ENCODE assay signal across 17 cellular contexts in the genomic region with DNA sequence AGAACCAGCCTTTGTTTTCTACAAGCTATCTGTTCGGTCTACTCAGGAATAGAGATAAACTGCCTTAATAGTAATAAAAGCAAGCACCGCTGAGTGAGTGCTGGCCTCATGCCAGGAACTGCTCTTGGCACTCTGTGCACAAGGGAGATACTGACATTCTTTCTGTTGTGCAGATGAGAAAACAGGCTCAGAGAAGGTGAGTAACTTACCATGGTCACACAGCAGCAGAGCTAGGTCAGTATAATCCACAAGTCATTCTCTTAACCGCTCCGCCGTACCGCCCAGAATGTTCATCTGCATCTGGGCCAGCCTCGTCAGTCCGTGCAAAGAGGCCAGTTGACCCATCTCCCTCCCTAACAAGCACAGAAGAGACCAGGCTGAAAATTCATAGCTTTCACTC. TPM values are rescaled to one million over a fixed set of nuclear protein-coding genes. Genes with fewer than 3 reads are reported as not detected.
DNase-seq lines count a peak whose midpoint lies in the region; ATAC-seq, FAIRE-seq and TF ChIP-seq lines count a peak whose summit lies in the region.
"Had no signal": no experiment of that assay in that cellular context is flagged by ENCODE, and none has a peak within 500 bp of the region (broad histone marks: within the 10 kb centered on the region; RNA-seq: fewer than 3 reads in every experiment).

No MANE protein-coding gene starts in this region.

- no peak overlapping the region for H3K4me3 ChIP-seq in A673 (ENCODE audit: low read depth, low read length, poor library complexity, severe bottlenecking)
- H3K4me3 ChIP-seq in LNCaP clone FGC (ENCODE audit: low read depth, low read length) = no peak overlapping the region
- no peak overlapping the region for H3K4me3 ChIP-seq in brain microvascular endothelial cell (ENCODE audit: low read depth, low read length)
- H3K4me3 ChIP-seq in HepG2 (replicated peaks in 1 of 3; ENCODE audit: insufficient read depth in 1 of 3, low read depth in 2 of 3, low read length in 3 of 3) = no peak overlapping the region
- no peak overlapping the region for H3K4me3 ChIP-seq in Caco-2 (ENCODE audit: low read depth, low read length)
- H3K4me3 ChIP-seq: BLaER1 treated with 17β-estradiol and CSF1 and Interleukin-3, amounts not matched to agents 10 nM and 100 nM had no signal

- 97% methylated on average over 8 of the region's 8 CpGs for WGBS in HepG2 (ENCODE audit: low lambda C conversion rate)

- BruUV-seq in A673 (replicated peaks; lab: Mats Ljungman, UMichigan) (no TSS peak), HepG2 (replicated peaks; lab: Mats Ljungman, UMichigan) (no TSS peak), Caco-2 (replicated peaks; lab: Mats Ljungman, UMichigan) (no TSS peak)

- no peak for FAIRE-seq in HepG2 (lab: Jason Lieb, UNC)
- FAIRE-seq: colon, HTR-8/SVneo had no signal

- H3K4me1 ChIP-seq in A673 (ENCODE audit: insufficient read depth, low read length, poor library complexity, severe bottlenecking) (peaks cover 23% of the 10 kb centered on the region), HepG2 (ENCODE audit: insufficient read depth, low read length) (peaks cover 24% of the 10 kb centered on the region), Caco-2 (no peaks in the 10 kb centered on the region)

- peaks cover 60% of the 10 kb centered on the region for H3K36me3 Mint-ChIP-seq in Caco-2 (ENCODE audit: insufficient read depth, unreplicated experiment)
- H3K36me3 Mint-ChIP-seq in immature natural killer cell = peaks cover 9 to 22% (median 14%) of the 10 kb centered on the region in 3 donors

- H3K9me3 ChIP-seq in A673 (ENCODE audit: low read depth, low read length, poor library complexity, severe bottlenecking) (no peaks in the 10 kb centered on the region), HepG2 (ENCODE audit: low read length) (no peaks in the 10 kb centered on the region), Caco-2 (no peaks in the 10 kb centered on the region)
- H3K9me3 ChIP-seq: BLaER1 treated with 17β-estradiol and CSF1 and Interleukin-3, amounts not matched to agents 10 nM and 100 nM had no signal

- H3K4me1 Mint-ChIP-seq in Caco-2 (ENCODE audit: low read depth, unreplicated experiment) (no peaks in the 10 kb centered on the region), immature natural killer cell (peaks cover 0 to 6% of the 10 kb centered on the region in 2 donors)

- TF ChIP-seq EP300 in HepG2 (IDR thresholded peaks at IDR 0.05; ENCODE audit: low read depth in 2 of 2, low read length in 2 of 2) = no peak
- TF ChIP-seq EP300 in HepG2 (CRISPR knock-in tag; IDR thresholded peaks at IDR 0.05; ENCODE audit: borderline replicate concordance) = no peak

- no peak for TF ChIP-seq RAD21 in HepG2 (CRISPR knock-in tag; IDR thresholded peaks at IDR 0.05)

- no peak for TF ChIP-seq CTCF in A673 (conservative IDR thresholded peaks at IDR 0.05; ENCODE audit: low read depth, low read length)
- TF ChIP-seq CTCF in LNCaP clone FGC (IDR thresholded peaks at IDR 0.05; ENCODE audit: control insufficient read depth, extremely low read depth, insufficient read depth) = no peak
- TF ChIP-seq CTCF in brain microvascular endothelial cell (IDR thresholded peaks at IDR 0.05; ENCODE audit: low read depth, low read length, missing control alignments) = no peak
- TF ChIP-seq CTCF in HepG2 (CRISPR knock-in tag; IDR thresholded peaks at IDR 0.05) = no peak
- no peak for TF ChIP-seq CTCF in Caco-2 (IDR thresholded peaks at IDR 0.05; ENCODE audit: insufficient read depth in 1 of 2, low read depth in 1 of 2, low read length in 1 of 2, severe bottlenecking in 1 of 2, unreplicated experiment in 1 of 2)

- no peak overlapping the region for H3K9ac ChIP-seq in HepG2 (ENCODE audit: insufficient read depth, low read depth, low read length)
- H3K9ac ChIP-seq: BLaER1 treated with 17β-estradiol and CSF1 and Interleukin-3, amounts not matched to agents 10 nM and 100 nM had no signal

- TF ChIP-seq POLR2A in HepG2 (IDR thresholded peaks at IDR 0.05; ENCODE audit: insufficient read depth in 1 of 2, low read depth in 2 of 2, low read length in 2 of 2) = no peak

- ATAC-seq in HepG2 = no peak
- ATAC-seq: activated CD8-positive, alpha-beta T cell treated with anti-CD3 and anti-CD28 coated beads, Interleukin-2, amount 10 ng/mL, durations not matched to agents 7 days and 5 days had no signal

- H3K9me3 Mint-ChIP-seq in Caco-2 (ENCODE audit: unreplicated experiment) (no peaks in the 10 kb centered on the region), immature natural killer cell (no peaks in the 10 kb centered on the region)

- intact Hi-C loops in A673 (cut with micrococcal nuclease; ENCODE audit: unreplicated experiment) = no loop called here
- intact Hi-C loops in HepG2 (cut with micrococcal nuclease; ENCODE audit: unreplicated experiment) = loop anchor here (5.0 kb wide), 1 partner anchor 178 kb away; no protein-coding TSS in a partner anchor
- intact Hi-C loops in Caco-2 (cut with micrococcal nuclease; ENCODE audit: unreplicated experiment) = no loop called here

- no peak overlapping the region for H3K27ac Mint-ChIP-seq in Caco-2 (ENCODE audit: unreplicated experiment)
- H3K27ac Mint-ChIP-seq in immature natural killer cell = no peak overlapping the region
- H3K27ac Mint-ChIP-seq: activated CD8-positive, alpha-beta T cell treated with anti-CD3 and anti-CD28 coated beads, Interleukin-2, amount 10 ng/mL, durations not matched to agents 7 days and 5 days had no signal

- no peak overlapping the region for H3K4me2 ChIP-seq in HepG2 (ENCODE audit: low read depth, low read length)
- H3K4me2 ChIP-seq: BLaER1 treated with 17β-estradiol and CSF1 and Interleukin-3, amounts not matched to agents 10 nM and 100 nM had no signal

- POLR2A ChIA-PET in A673 (lab: Charles Lee; ENCODE audit: low non-redundant PET) (no interaction called here), HepG2 (lab: Yijun Ruan, JAX) (no interaction called here), Caco-2 (lab: Charles Lee) (no interaction called here)

- H3K36me3 ChIP-seq in A673 (ENCODE audit: insufficient read depth, low read length, poor library complexity, severe bottlenecking) = peaks cover 51% of the 10 kb centered on the region
- H3K36me3 ChIP-seq in brain microvascular endothelial cell (replicated peaks) = peaks cover 83% of the 10 kb centered on the region
- H3K36me3 ChIP-seq in HepG2 (replicated peaks in 1 of 2; ENCODE audit: control insufficient read depth in 1 of 2, insufficient read depth in 2 of 2, low read length in 2 of 2) = peaks cover 25 to 71% of the 10 kb centered on the region in 2 experiments
- peaks cover 8% of the 10 kb centered on the region for H3K36me3 ChIP-seq in Caco-2 (ENCODE audit: control insufficient read depth, insufficient read depth, low read length)

- H3K4me3 Mint-ChIP-seq in Caco-2 (ENCODE audit: unreplicated experiment) (no peak overlapping the region), immature natural killer cell (no peak overlapping the region)
- H3K4me3 Mint-ChIP-seq: activated CD8-positive, alpha-beta T cell treated with anti-CD3 and anti-CD28 coated beads, Interleukin-2, amount 10 ng/mL, durations not matched to agents 7 days and 5 days had no signal

- peak overlapping the region; percentile 7 for H3K27ac ChIP-seq in A673 (ENCODE audit: low read depth, low read length, poor library complexity, severe bottlenecking)
- no peak overlapping the region for H3K27ac ChIP-seq in brain microvascular endothelial cell
- H3K27ac ChIP-seq in HepG2 (ENCODE audit: extremely low read length, insufficient read depth, low read length) = no peak overlapping the region
- H3K27ac ChIP-seq: BLaER1 treated with 17β-estradiol and CSF1 and Interleukin-3, amounts not matched to agents 10 nM and 100 nM had no signal

- H3K27me3 Mint-ChIP-seq in Caco-2 (ENCODE audit: insufficient read depth, unreplicated experiment) (no peaks in the 10 kb centered on the region), immature natural killer cell (ENCODE audit: low read depth in 3 of 3) (peaks cover 0 to 2% (median 0%) of the 10 kb centered on the region in 3 donors)

- H4K20me1 ChIP-seq in HepG2 (ENCODE audit: insufficient read depth, low read length) = peaks cover 19% of the 10 kb centered on the region

- CTCF ChIA-PET in A673 (lab: Charles Lee) = interaction anchor here (0.6 to 2.0 kb wide), 3 partner anchors 129 to 177 kb away, joined by 3 to 6 read pairs (median 3); no protein-coding TSS in a partner anchor
- CTCF ChIA-PET in HepG2 (lab: Yijun Ruan, JAX; ENCODE audit: low intra/inter-chr PET ratio, low total read pairs) = interaction anchor here (1.1 to 1.2 kb wide), 2 partner anchors 71 to 129 kb away, joined by 3 to 6 read pairs; no protein-coding TSS in a partner anchor
- CTCF ChIA-PET in Caco-2 (lab: Charles Lee) = interaction anchor here (0.6 to 1.5 kb wide), 3 partner anchors 129 to 1301 kb away, joined by 3 to 9 read pairs (median 3); no protein-coding TSS in a partner anchor

- in situ Hi-C loops in brain microvascular endothelial cell (cut with HindIII; ENCODE audit: low pct_ligation_motif_present, low sequenced_read_pairs) = loop anchor here (25.0 kb wide), 1 partner anchor 157 kb away; no protein-coding TSS in a partner anchor
- in situ Hi-C loops in HepG2 (cut with HindIII; ENCODE audit: extremely low pct_ligation_motif_present, low pct_unique_long_range_greater_than_20kb) = no loop called here
- in situ Hi-C loops in KBM-7 (cut with MboI; ENCODE audit: low pct_unique_long_range_greater_than_20kb, low sequenced_read_pairs) = no loop called here

- no peaks in the 10 kb centered on the region for H3K79me2 ChIP-seq in HepG2 (ENCODE audit: insufficient read depth, low read length)

- DNase-seq in A673 (ENCODE audit: low spot score) (peak; percentile 70), LNCaP clone FGC (ENCODE audit: low read depth) (peak; percentile 36), brain microvascular endothelial cell (peak; percentile 61), HepG2 (ENCODE audit: low spot score) (no peak), Caco-2 (no peak), KBM-7 (no peak), immature natural killer cell (no peak), NOMO-1 treated with dmso at 0.1 percent for 144 hours (lab: John Stamatoyannopoulos, UW; ENCODE audit: unreplicated experiment) (no peak)
- DNase-seq: activated CD8-positive, alpha-beta T cell treated with anti-CD3 and anti-CD28 coated beads, Interleukin-2, amount 10 ng/mL, durations not matched to agents 7 days and 5 days; activated naive CD4-positive, alpha-beta T cell treated with Interleukin-2 at 50 U/mL for 16 hours; GDM1; stimulated activated CD4-positive, alpha-beta T cell treated with anti-CD3 and anti-CD28 coated beads, Interleukin-4, amount 100 ng/mL, for 4 hours; stimulated activated naive CD4-positive, alpha-beta T cell had no signal

- no peak overlapping the region for H2AFZ ChIP-seq in HepG2 (ENCODE audit: low read length)

- H3K27me3 ChIP-seq in A673 (replicated peaks; ENCODE audit: insufficient read depth, low read depth, low read length, poor library complexity) (no peaks in the 10 kb centered on the region), brain microvascular endothelial cell (replicated peaks) (no peaks in the 10 kb centered on the region), HepG2 (ENCODE audit: control insufficient read depth in 1 of 2, insufficient read depth in 2 of 2, low read length in 2 of 2) (no peaks in the 10 kb centered on the region), Caco-2 (replicated peaks; ENCODE audit: control insufficient read depth, insufficient read depth, low read length) (no peaks in the 10 kb centered on the region)
- H3K27me3 ChIP-seq: BLaER1 treated with 17β-estradiol and CSF1 and Interleukin-3, amounts not matched to agents 10 nM and 100 nM had no signal

RNA-seq across cellular contexts. Expression of gene QRFP, which starts 27.4 kb away (rescaled TPM):
- total RNA-seq in A673 (2021) (not detected in 2 replicates), HepG2 (2016; rRNA removed; fragmentation: Illumina TruSeq; extraction: Trizol) (not detected in 2 replicates), Caco-2 (2022) (not detected in 2 replicates)
- total RNA-seq in HepG2 (2016; cell fraction: cytosol; rRNA removed; fragmentation: Illumina TruSeq; extraction: Trizol; ENCODE audit: low read depth) = not detected in 2 replicates
- not detected in 2 replicates for total RNA-seq in HepG2 (2016; cell fraction: insoluble cytoplasmic fraction; rRNA removed; fragmentation: Illumina TruSeq; extraction: Trizol)
- total RNA-seq in HepG2 (2016; cell fraction: membrane; rRNA removed; fragmentation: Illumina TruSeq; extraction: Trizol) = not detected in 2 replicates
- not detected in 2 replicates for total RNA-seq in HepG2 (2016; cell fraction: nucleus; rRNA removed; fragmentation: Illumina TruSeq; extraction: Trizol)
- polyA plus RNA-seq in HepG2 (2011; rRNA removed) (not detected in 2 replicates), immature natural killer cell (not detected)
- not detected in 2 replicates for polyA plus RNA-seq in HepG2 (2011; cell fraction: cytosol; rRNA removed)
- polyA plus RNA-seq in HepG2 (2011; cell fraction: nucleus; rRNA removed) = not detected in 2 replicates
- 0.15 TPM in 1 of 2 replicates, not detected in the other for polyA plus RNA-seq in HepG2 (2012)
- not detected in 2 replicates for polyA plus RNA-seq in HepG2 (2016; cell fraction: cytosol; fragmentation: Illumina TruSeq; extraction: Trizol; ENCODE audit: low read depth)
- not detected in 2 replicates for polyA plus RNA-seq in HepG2 (2016; cell fraction: insoluble cytoplasmic fraction; fragmentation: Illumina TruSeq; extraction: Trizol; ENCODE audit: low read depth)
- not detected in 2 replicates for polyA plus RNA-seq in HepG2 (2016; cell fraction: membrane; fragmentation: Illumina TruSeq; extraction: Trizol; ENCODE audit: low read depth)
- not detected in 2 replicates for polyA plus RNA-seq in HepG2 (2016; cell fraction: nucleus; fragmentation: Illumina TruSeq; extraction: Trizol; ENCODE audit: insufficient read depth, low read depth)
- not detected in 2 replicates for polyA minus RNA-seq in HepG2 (2011; rRNA and poly(A)+ RNA removed; ENCODE audit: low replicate concordance)
- polyA minus RNA-seq in HepG2 (2011; cell fraction: cytosol; rRNA and poly(A)+ RNA removed) = not detected in 2 replicates
- polyA minus RNA-seq in HepG2 (2011; cell fraction: nucleus; rRNA and poly(A)+ RNA removed) = not detected in 2 replicates
- total RNA-seq: activated CD8-positive, alpha-beta T cell treated with anti-CD3 and anti-CD28 coated beads, Interleukin-2, amount 10 ng/mL, durations not matched to agents 7 days and 5 days; T-helper 2 cell treated with Interferon-gamma antibody and Interleukin-4, amounts not matched to agents 100 ng/mL and 5 ng/mL, for 36 hours had no signal

RNA-seq across cellular contexts. Expression of gene ABL1, which starts 34.2 kb away (rescaled TPM):
- total RNA-seq in A673 (2021) (78.6 and 81.3 TPM in 2 replicates), HepG2 (2016; rRNA removed; fragmentation: Illumina TruSeq; extraction: Trizol) (19.3 and 20.4 TPM in 2 replicates), Caco-2 (2022) (50.9 and 55.2 TPM in 2 replicates)
- 2.2 and 2.4 TPM in 2 replicates for total RNA-seq in HepG2 (2016; cell fraction: cytosol; rRNA removed; fragmentation: Illumina TruSeq; extraction: Trizol; ENCODE audit: low read depth)
- total RNA-seq in HepG2 (2016; cell fraction: insoluble cytoplasmic fraction; rRNA removed; fragmentation: Illumina TruSeq; extraction: Trizol) = 15.8 and 21.7 TPM in 2 replicates
- 9.2 and 9.8 TPM in 2 replicates for total RNA-seq in HepG2 (2016; cell fraction: membrane; rRNA removed; fragmentation: Illumina TruSeq; extraction: Trizol)
- total RNA-seq in HepG2 (2016; cell fraction: nucleus; rRNA removed; fragmentation: Illumina TruSeq; extraction: Trizol) = 21.9 and 22.1 TPM in 2 replicates
- polyA plus RNA-seq in HepG2 (2011; rRNA removed) (10.8 and 14.1 TPM in 2 replicates), immature natural killer cell (10 to 100 TPM in 1 of 3 donors, 1 to 10 TPM in 1, under 1 TPM in 1; 0.25 to 19.2 (median 5.0) TPM)
- polyA plus RNA-seq in HepG2 (2011; cell fraction: cytosol; rRNA removed) = 11.9 and 13.3 TPM in 2 replicates
- 13.6 and 15.9 TPM in 2 replicates for polyA plus RNA-seq in HepG2 (2011; cell fraction: nucleus; rRNA removed)
- polyA plus RNA-seq in HepG2 (2012) = 17.7 and 20.4 TPM in 2 replicates
- polyA plus RNA-seq in HepG2 (2016; cell fraction: cytosol; fragmentation: Illumina TruSeq; extraction: Trizol; ENCODE audit: low read depth) = 1.8 and 1.9 TPM in 2 replicates
- 15.4 and 23.6 TPM in 2 replicates for polyA plus RNA-seq in HepG2 (2016; cell fraction: insoluble cytoplasmic fraction; fragmentation: Illumina TruSeq; extraction: Trizol; ENCODE audit: low read depth)
- 4.9 and 5.1 TPM in 2 replicates for polyA plus RNA-seq in HepG2 (2016; cell fraction: membrane; fragmentation: Illumina TruSeq; extraction: Trizol; ENCODE audit: low read depth)
- polyA plus RNA-seq in HepG2 (2016; cell fraction: nucleus; fragmentation: Illumina TruSeq; extraction: Trizol; ENCODE audit: insufficient read depth, low read depth) = 30.9 and 34.3 TPM in 2 replicates
- polyA minus RNA-seq in HepG2 (2011; rRNA and poly(A)+ RNA removed; ENCODE audit: low replicate concordance) = 34.8 and 80.5 TPM in 2 replicates
- 19.1 and 20.7 TPM in 2 replicates for polyA minus RNA-seq in HepG2 (2011; cell fraction: cytosol; rRNA and poly(A)+ RNA removed)
- 24.1 and 29.0 TPM in 2 replicates for polyA minus RNA-seq in HepG2 (2011; cell fraction: nucleus; rRNA and poly(A)+ RNA removed)

Comparison
In these comparisons a context has a peak if more than half of its experiments do, and no peak if none do; other contexts are left out.
1. DNase-seq: peak in A673 (single experiment), LNCaP clone FGC (single experiment) and brain microvascular endothelial cell (single experiment); none in HepG2 (single experiment), Caco-2 (0 of 2), KBM-7 (single experiment), immature natural killer cell (0 of 3) and NOMO-1 treated with dmso at 0.1 percent for 144 hours (single experiment).